In genomic region chr12:31984806-31985591, GRCh38 we compare ENCODE assay signal across 15 cellular contexts. TPM values are rescaled to one million over a fixed set of nuclear protein-coding genes. Genes with fewer than 3 reads are reported as not detected.
DNase-seq lines count a peak whose midpoint lies in the region; ATAC-seq, FAIRE-seq and TF ChIP-seq lines count a peak whose summit lies in the region.
"Had no signal": no experiment of that assay in that cellular context is flagged by ENCODE, and none has a peak within 500 bp of the region (broad histone marks: within the 10 kb centered on the region; RNA-seq: fewer than 3 reads in every experiment).

No MANE protein-coding gene starts in this region.

- peaks cover 46% of the 10 kb centered on the region for H3K9me3 ChIP-seq in Panc1 (ENCODE audit: control insufficient read depth, insufficient read depth, low read depth, low read length)
- peaks cover 50% of the 10 kb centered on the region for H3K9me3 ChIP-seq in GM12878 (replicated peaks; ENCODE audit: control insufficient read depth, insufficient read depth, low read length)
- H3K9me3 ChIP-seq in smooth muscle cell (replicated peaks; ENCODE audit: low read depth) = no peaks in the 10 kb centered on the region
- H3K9me3 ChIP-seq: uterus had no signal

- in situ Hi-C loops in Panc1 (cut with HindIII; ENCODE audit: low pct_unique_long_range_greater_than_20kb, low sequenced_read_pairs) = loop anchor here (10.0 kb wide), 1 partner anchor 90 kb away; no protein-coding TSS in a partner anchor
- in situ Hi-C loops in GM12878 (cut with MboI) = no loop called here

- H3K27ac Mint-ChIP-seq in activated naive CD4-positive, alpha-beta T cell treated with anti-CD3 and anti-CD28 coated beads for 36 hours = peak overlapping the region; percentile 23
- peak overlapping the region; percentile 87 for H3K27ac Mint-ChIP-seq in stimulated activated memory B cell treated with anti-CD40 and anti-IgM and Interleukin-4, amounts not matched to agents 10 μg/mL and 1 μg/mL and 100 μg/mL, for 72 hours

- CTCF ChIA-PET in activated naive CD4-positive, alpha-beta T cell treated with anti-CD3 and anti-CD28 coated beads for 36 hours (lab: Charles Lee) = interaction anchor here (1.6 kb wide), 1 partner anchor 75 kb away, joined by 3 read pairs; no protein-coding TSS in a partner anchor
- CTCF ChIA-PET in Panc1 (lab: Charles Lee) = no interaction called here
- CTCF ChIA-PET in GM12878 (lab: Yijun Ruan, JAX) = interaction anchor here (0.9 kb wide), 1 partner anchor 191 kb away, joined by 3 read pairs; no protein-coding TSS in a partner anchor

- H3K4me3 Mint-ChIP-seq in activated naive CD4-positive, alpha-beta T cell treated with anti-CD3 and anti-CD28 coated beads for 36 hours = no peak overlapping the region
- peak overlapping the region; percentile 19 for H3K4me3 Mint-ChIP-seq in stimulated activated memory B cell treated with anti-CD40 and anti-IgM and Interleukin-4, amounts not matched to agents 10 μg/mL and 1 μg/mL and 100 μg/mL, for 72 hours

- H3K4me2 ChIP-seq in GM12878 (ENCODE audit: control insufficient read depth, insufficient read depth) (no peak overlapping the region), smooth muscle cell (no peak overlapping the region)

- no peaks in the 10 kb centered on the region for H3K27me3 Mint-ChIP-seq in activated naive CD4-positive, alpha-beta T cell treated with anti-CD3 and anti-CD28 coated beads for 36 hours (ENCODE audit: low read depth)
- H3K27me3 Mint-ChIP-seq in stimulated activated memory B cell treated with anti-CD40 and anti-IgM and Interleukin-4, amounts not matched to agents 10 μg/mL and 1 μg/mL and 100 μg/mL, for 72 hours = no peaks in the 10 kb centered on the region

- no peak for TF ChIP-seq POLR2A in GM12878 (IDR thresholded peaks at IDR 0.05; ENCODE audit: low read depth, low read length)

- H3K27ac ChIP-seq in Panc1 (ENCODE audit: low read length) (no peak overlapping the region), GM12878 (ENCODE audit: control insufficient read depth, insufficient read depth) (no peak overlapping the region), smooth muscle cell (ENCODE audit: low read depth) (no peak overlapping the region)
- H3K27ac ChIP-seq: uterus had no signal

- intact Hi-C loops in activated naive CD4-positive, alpha-beta T cell treated with anti-CD3 and anti-CD28 coated beads for 36 hours (cut with micrococcal nuclease) = loop anchor here (1.0 to 5.0 kb wide), 2 partner anchors 19 to 122 kb away; partner anchors contain the start of gene BICD1
- intact Hi-C loops in Panc1 (cut with micrococcal nuclease; ENCODE audit: unreplicated experiment) = loop anchor here (10.0 kb wide), 1 partner anchor 300 kb away; no protein-coding TSS in a partner anchor
- intact Hi-C loops in GM12878 (cut with micrococcal nuclease; ENCODE audit: unreplicated experiment) = no loop called here

- H3K4me1 ChIP-seq in Panc1 (ENCODE audit: control insufficient read depth, insufficient read depth, low read length) (no peaks in the 10 kb centered on the region), GM12878 (ENCODE audit: control insufficient read depth, insufficient read depth, low read length) (no peaks in the 10 kb centered on the region), smooth muscle cell (ENCODE audit: low read depth) (no peaks in the 10 kb centered on the region)
- H3K4me1 ChIP-seq: uterus had no signal

- no peak for TF ChIP-seq RAD21 in GM12878 (IDR thresholded peaks at IDR 0.05; ENCODE audit: insufficient read depth, low read depth, low read length)

- BruUV-seq in Panc1 (replicated peaks; lab: Mats Ljungman, UMichigan) (TSS peak; percentile 3), GM12878 (replicated peaks; lab: Mats Ljungman, UMichigan) (TSS peak; percentile 12)

- WGBS in GM12878 (ENCODE audit: insufficient coverage, insufficient replicate concordance, low lambda C conversion rate, missing lambda C conversion rate) = 44% methylated on average over 13 of the region's 13 CpGs
- WGBS in smooth muscle cell (ENCODE audit: low lambda C conversion rate) = 96% methylated on average over 13 of the region's 13 CpGs

- TF ChIP-seq EP300 in GM12878 (IDR thresholded peaks at IDR 0.05; ENCODE audit: borderline replicate concordance in 1 of 2, control insufficient read depth in 1 of 2, low read depth in 2 of 2, low read length in 2 of 2) = no peak

- SMC1A ChIA-PET in GM12878 (lab: Charles Lee; ENCODE audit: uncharacterized antibody, unreplicated experiment) = interaction anchor here (1.0 to 1.5 kb wide), 6 partner anchors 12 to 297 kb away, joined by 3 to 5 read pairs (median 3); no protein-coding TSS in a partner anchor

- no peak for FAIRE-seq in GM12878 (lab: Jason Lieb, UNC)
- FAIRE-seq: kidney had no signal

- RAD21 ChIA-PET in GM12878 (lab: Charles Lee; ENCODE audit: unreplicated experiment) = interaction anchor here (1.2 to 1.9 kb wide), 2 partner anchors 18 to 297 kb away, joined by 3 to 4 read pairs; no protein-coding TSS in a partner anchor

- ATAC-seq in Panc1 (no peak), GM12878 (no peak)
- no peak for ATAC-seq in stimulated activated memory B cell treated with anti-CD40 and anti-IgM and Interleukin-4, amounts not matched to agents 10 μg/mL and 1 μg/mL and 100 μg/mL, for 72 hours

- H2AFZ ChIP-seq in GM12878 (ENCODE audit: control insufficient read depth, low read depth, low read length) (no peak overlapping the region), smooth muscle cell (ENCODE audit: low read depth) (no peak overlapping the region)

- H3K79me2 ChIP-seq in GM12878 (ENCODE audit: control insufficient read depth, insufficient read depth, low read length) (no peaks in the 10 kb centered on the region), smooth muscle cell (ENCODE audit: low read depth) (peaks cover 16% of the 10 kb centered on the region)

- no peak for DNase-seq in activated naive CD4-positive, alpha-beta T cell treated with anti-CD3 and anti-CD28 coated beads for 36 hours
- no peak for DNase-seq in activated naive CD4-positive, alpha-beta T cell treated with anti-CD3 and anti-CD28 coated beads, Interleukin-2, amount 50 U/mL, for 16 hours
- DNase-seq in Panc1 (ENCODE audit: low read depth, low spot score) (no peak), GM12878 (ENCODE audit: low read depth, low spot score) (no peak), NCI-H2196 (lab: John Stamatoyannopoulos, UW; ENCODE audit: unreplicated experiment) (no peak), smooth muscle cell (lab: John Stamatoyannopoulos, UW; ENCODE audit: unreplicated experiment) (no peak)
- DNase-seq in effector CD4-positive, alpha-beta T cell = no peak
- DNase-seq: activated CD4-positive, CD25-positive, alpha-beta regulatory T cell treated with anti-CD3 and anti-CD28 coated beads, Interleukin-2, amount 50 U/mL, for 72 hours; kidney; mesendoderm; NCI-H1436 treated with DMSO at 0.1 percent for 48 hours; NCI-H2227 treated with DMSO at 0.1 percent for 48 hours; SHP77 treated with DMSO at 0.1 percent for 48 hours; uterus had no signal

- H3K4me3 ChIP-seq in Panc1 (ENCODE audit: low read depth in 2 of 2, low read length in 2 of 2) (no peak overlapping the region), GM12878 (no peak overlapping the region), smooth muscle cell (no peak overlapping the region)
- H3K4me3 ChIP-seq: uterus had no signal

- peaks cover 10% of the 10 kb centered on the region for H3F3A ChIP-seq in smooth muscle cell (ENCODE audit: low read depth)

- TF ChIP-seq CTCF in Panc1 (IDR thresholded peaks at IDR 0.05) (no peak), GM12878 (IDR thresholded peaks at IDR 0.05 in 2 of 3, conservative IDR thresholded peaks at IDR 0.05 in 1 of 3; ENCODE audit: control insufficient read depth in 2 of 3, extremely low read depth in 1 of 3, insufficient read depth in 1 of 3, low read depth in 3 of 3, low read length in 3 of 3) (no peak), smooth muscle cell (IDR thresholded peaks at IDR 0.05; ENCODE audit: borderline replicate concordance, insufficient read depth, poor library complexity, severe bottlenecking) (no peak)

- H3K36me3 ChIP-seq in Panc1 (ENCODE audit: control insufficient read depth, insufficient read depth, low read length) (peaks cover 9% of the 10 kb centered on the region; the same call in 1 of the 2 replicates), GM12878 (ENCODE audit: control insufficient read depth in 2 of 2, insufficient read depth in 2 of 2, low read length in 1 of 2) (peaks cover 6 to 24% of the 10 kb centered on the region in 2 experiments), smooth muscle cell (ENCODE audit: low read depth) (peaks cover 30% of the 10 kb centered on the region)
- H3K36me3 ChIP-seq: uterus had no signal

- no peaks in the 10 kb centered on the region for H3K27me3 ChIP-seq in Panc1 (ENCODE audit: control insufficient read depth, insufficient read depth, low read length)
- H3K27me3 ChIP-seq in GM12878 (replicated peaks in 1 of 2; ENCODE audit: control insufficient read depth in 2 of 2, insufficient read depth in 2 of 2, low read length in 1 of 2) = no peaks in the 10 kb centered on the region
- no peaks in the 10 kb centered on the region for H3K27me3 ChIP-seq in smooth muscle cell (ENCODE audit: low read depth)
- H3K27me3 ChIP-seq: uterus had no signal

- H3K36me3 Mint-ChIP-seq in activated naive CD4-positive, alpha-beta T cell treated with anti-CD3 and anti-CD28 coated beads for 36 hours (ENCODE audit: low read depth) = peaks cover 93% of the 10 kb centered on the region
- peaks cover 89% of the 10 kb centered on the region for H3K36me3 Mint-ChIP-seq in stimulated activated memory B cell treated with anti-CD40 and anti-IgM and Interleukin-4, amounts not matched to agents 10 μg/mL and 1 μg/mL and 100 μg/mL, for 72 hours

- peaks cover 57% of the 10 kb centered on the region for H3K4me1 Mint-ChIP-seq in activated naive CD4-positive, alpha-beta T cell treated with anti-CD3 and anti-CD28 coated beads for 36 hours (ENCODE audit: low read depth)
- H3K4me1 Mint-ChIP-seq in stimulated activated memory B cell treated with anti-CD40 and anti-IgM and Interleukin-4, amounts not matched to agents 10 μg/mL and 1 μg/mL and 100 μg/mL, for 72 hours = peaks cover 59% of the 10 kb centered on the region

- POLR2A ChIA-PET in Panc1 (lab: Charles Lee) = interaction anchor here (0.6 kb wide), 1 partner anchor 183 kb away, joined by 3 read pairs; no protein-coding TSS in a partner anchor
- POLR2A ChIA-PET in GM12878 (lab: Charles Lee) = no interaction called here

- peaks cover 67% of the 10 kb centered on the region for H3K9me3 Mint-ChIP-seq in activated naive CD4-positive, alpha-beta T cell treated with anti-CD3 and anti-CD28 coated beads for 36 hours
- H3K9me3 Mint-ChIP-seq in stimulated activated memory B cell treated with anti-CD40 and anti-IgM and Interleukin-4, amounts not matched to agents 10 μg/mL and 1 μg/mL and 100 μg/mL, for 72 hours = peaks cover 26% of the 10 kb centered on the region

- H4K20me1 ChIP-seq in GM12878 (ENCODE audit: control insufficient read depth, insufficient read depth) = no peaks in the 10 kb centered on the region
- H4K20me1 ChIP-seq in smooth muscle cell (ENCODE audit: low read depth) = no peaks in the 10 kb centered on the region

- no peak overlapping the region for H3K9ac ChIP-seq in GM12878 (ENCODE audit: control insufficient read depth, insufficient read depth, low read length)
- no peak overlapping the region for H3K9ac ChIP-seq in smooth muscle cell (ENCODE audit: low read depth)

RNA-seq across cellular contexts. Expression of gene RESF1, which starts 25.8 kb away (rescaled TPM):
- total RNA-seq in activated naive CD4-positive, alpha-beta T cell treated with anti-CD3 and anti-CD28 coated beads for 36 hours = 10 to 100 TPM; 65.6 to 73.5 TPM
- total RNA-seq in Panc1 (2021; ENCODE audit: unreplicated experiment) (42.4 TPM), GM12878 (2014; rRNA removed) (35.0 and 45.0 TPM in 2 replicates), GM12878 (2014; rRNA removed; fragmentation: Illumina TruSeq; extraction: Trizol) (78.7 and 81.8 TPM in 2 replicates), GM12878 (2021) (54.5 and 60.5 TPM in 2 replicates), smooth muscle cell (28.3 and 57.6 TPM in 2 replicates)
- 10.8 TPM for polyA plus RNA-seq in Panc1 (2012; ENCODE audit: insufficient read length)
- total RNA-seq in GM12878 (2013; cell fraction: nucleolus; rRNA removed) = 230 and 232 TPM in 2 replicates
- 18.6 TPM for polyA plus RNA-seq in GM12878 (2011; ENCODE audit: low read depth)
- polyA plus RNA-seq in GM12878 (2011; rRNA removed) (52.8 and 79.3 TPM in 2 replicates), GM12878 (2014; fragmentation: Illumina TruSeq; extraction: Trizol) (68.8 and 117 TPM in 2 replicates), GM12878 (2014; fragmentation: Nextera tagmentation; extraction: Ambion mirVana) (10 to 100 TPM; 18.9 to 23.6 TPM), GM12878 (2014; rRNA removed) (31.7 and 41.8 TPM in 2 replicates), GM12878 (2016; fragmentation: Nextera tagmentation; extraction: Ambion mirVana) (10 to 100 TPM; 33.4 to 37.6 TPM), smooth muscle cell (9.7 and 10.5 TPM in 2 replicates)
- 22.8 and 32.1 TPM in 2 replicates for polyA plus RNA-seq in GM12878 (2011; cell fraction: cytosol; rRNA removed)
- polyA plus RNA-seq in GM12878 (2011; cell fraction: nucleus; rRNA removed) = 62.1 and 62.4 TPM in 2 replicates
- polyA plus RNA-seq in GM12878 (2012) = 36.4 and 37.0 TPM in 2 replicates
- polyA minus RNA-seq in GM12878 (2011; rRNA and poly(A)+ RNA removed) = 53.7 and 91.1 TPM in 2 replicates
- polyA minus RNA-seq in GM12878 (2011; cell fraction: cytosol; rRNA and poly(A)+ RNA removed) = 19.5 and 26.6 TPM in 2 replicates
- 37.2 and 48.0 TPM in 2 replicates for polyA minus RNA-seq in GM12878 (2011; cell fraction: nucleus; rRNA and poly(A)+ RNA removed)
